Comparison of ENCODE assay signal across 28 cellular contexts in the genomic region with DNA sequence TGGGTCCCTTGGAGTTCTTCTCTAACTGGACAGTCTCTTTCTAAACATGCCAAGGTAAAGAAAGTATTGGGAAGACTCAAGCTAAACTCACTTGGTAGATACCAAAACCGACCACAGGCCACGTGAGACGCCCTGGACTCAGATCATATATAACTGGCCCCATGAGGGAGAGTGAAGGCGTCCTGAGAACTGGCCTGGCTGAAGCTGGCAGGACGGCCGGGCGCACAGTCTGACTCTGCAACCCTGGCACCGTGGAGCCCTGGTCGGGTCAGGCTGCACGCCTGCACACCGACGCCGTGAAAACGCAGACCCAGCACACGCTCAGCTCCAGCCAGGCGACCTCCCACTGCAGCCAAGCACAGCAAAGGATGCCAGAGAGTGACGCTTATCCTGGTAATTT.
"Had no signal": no experiment of that assay in that cellular context is flagged by ENCODE, and none has a peak within 500 bp of the region (broad histone marks: within the 10 kb centered on the region; RNA-seq: fewer than 3 reads in every experiment).

No MANE protein-coding gene starts in this region.

- H3K4me1 ChIP-seq: adrenal gland, body of pancreas, breast epithelium, SJSA1 had no signal

- H3K27me3 ChIP-seq: adrenal gland, MG63 had no signal

- DNase-seq: activated CD4-positive, alpha-beta T cell treated with anti-CD3 and anti-CD28 coated beads, Interleukin-2, amount 10 ng/mL, durations not matched to agents 24 days and 14 days; activated CD4-positive, alpha-beta T cell treated with anti-CD3 and anti-CD28 coated beads, Interleukin-2, amount 50 U/mL, for 4 hours; activated CD8-positive, alpha-beta T cell treated with anti-CD3 and anti-CD28 coated beads, Interleukin-2, amount 10 ng/mL, durations not matched to agents 7 days and 5 days; activated gamma-delta T cell treated with Interleukin-2 at 50 U/mL for 16 hours; activated naive CD4-positive, alpha-beta T cell treated with anti-CD3 and anti-CD28 coated beads for 36 hours; activated T-cell treated with anti-CD3 and anti-CD28 coated beads, Interleukin-2, amount 50 U/mL, for 4 hours; body of pancreas; Kasumi-1; KG1; MG63; NCI-H1048; NCI-H1105 treated with DMSO at 0.1 percent for 48 hours; NCI-H1436; NCI-H1694; NCI-H1930; NCI-H2081 treated with DMSO at 0.1 percent for 48 hours; NCI-H226; NCI-H446 treated with DMSO at 0.1 percent for 48 hours; NCI-H524; NCI-H69; NCI-H82; SHP77 treated with DMSO at 0.1 percent for 48 hours; SK-N-SH had no signal

- H3K9me3 ChIP-seq: adrenal gland, body of pancreas, MG63, SK-N-SH had no signal

- ATAC-seq: activated CD8-positive, alpha-beta T cell treated with anti-CD3 and anti-CD28 coated beads, Interleukin-2, amount 10 ng/mL, durations not matched to agents 7 days and 5 days; activated naive CD4-positive, alpha-beta T cell treated with anti-CD3 and anti-CD28 coated beads, Interleukin-2, amount 50 U/mL, for 72 hours; activated T-cell treated with anti-CD3 and anti-CD28 coated beads, Interleukin-2, amount 50 U/mL, for 4 hours; body of pancreas; Panc1 had no signal

- H3K36me3 ChIP-seq: adrenal gland, breast epithelium, MG63, SJSA1 had no signal

- H3K27ac ChIP-seq: adrenal gland, body of pancreas, breast epithelium, SJSA1 had no signal

- H3K4me3 ChIP-seq: adrenal gland, body of pancreas, breast epithelium, MG63, SJSA1 had no signal
